In genomic region chr12:113870890-113871289, GRCh38 we compare ENCODE assay signal across 21 cellular contexts.
DNase-seq lines count a peak whose midpoint lies in the region; ATAC-seq and TF ChIP-seq lines count a peak whose summit lies in the region.
"Had no signal": no experiment of that assay in that cellular context is flagged by ENCODE, and none has a peak within 500 bp of the region (broad histone marks: within the 10 kb centered on the region; RNA-seq: fewer than 3 reads in every experiment).

No MANE protein-coding gene starts in this region.

- H3K36me3 ChIP-seq in osteoblast (ENCODE audit: insufficient read depth, low read length): peaks cover 9% of the 10 kb centered on the region
- H3K36me3 ChIP-seq in uterus: no peaks in the 10 kb centered on the region

- TF ChIP-seq POLR2A in uterus (IDR thresholded peaks at IDR 0.05): no peak

- no peaks in the 10 kb centered on the region for H3K9me3 Mint-ChIP-seq in endothelial cell (ENCODE audit: unreplicated experiment)
- H3K9me3 Mint-ChIP-seq: CD4-positive, CD25-positive, alpha-beta regulatory T cell; CD8-positive, alpha-beta T cell had no signal

- DNase-seq in EL (peak; percentile 8), SK-MEL-5 (ENCODE audit: low read depth, low spot score) (peak; percentile 15), endothelial cell (ENCODE audit: low spot score) (no peak), osteoblast (ENCODE audit: insufficient read length, low spot score, missing footprints) (peak; percentile 75), T-helper 9 cell (no peak), kidney tubule cell (ENCODE audit: low spot score) (no peak), uterus (no peak)
- DNase-seq: Caco-2; CD4-positive, CD25-positive, alpha-beta regulatory T cell; CD8-positive, alpha-beta T cell; DMS153; DND-41; GDM1; H9 had no signal

- no peak overlapping the region for H2AFZ ChIP-seq in osteoblast (ENCODE audit: low read length)
- H2AFZ ChIP-seq: GM23338 had no signal

- H3K4me3 ChIP-seq in osteoblast (ENCODE audit: insufficient read depth, low read length): no peak overlapping the region
- no peak overlapping the region for H3K4me3 ChIP-seq in uterus
- H3K4me3 ChIP-seq: BLaER1, GM12878, GM23338 had no signal

- ATAC-seq in HG03354 (IDR thresholded peaks at IDR 0.05; ENCODE audit: poor library complexity, severe bottlenecking, unreplicated experiment): no peak
- ATAC-seq: CD8-positive, alpha-beta T cell; GM12878; HCT116 had no signal

- in situ Hi-C loops in SK-MEL-5 (cut with HindIII; ENCODE audit: low pct_unique_long_range_greater_than_20kb, low sequenced_read_pairs): no loop called here

- H3K27me3 ChIP-seq in osteoblast (ENCODE audit: insufficient read depth, low read length) (no peaks in the 10 kb centered on the region), uterus (no peaks in the 10 kb centered on the region)
- H3K27me3 ChIP-seq: BLaER1 had no signal

- peaks cover 3% of the 10 kb centered on the region for H4K20me1 ChIP-seq in osteoblast (ENCODE audit: insufficient read depth, low read length)
- H4K20me1 ChIP-seq: BLaER1 had no signal

- H3K4me1 ChIP-seq in osteoblast (ENCODE audit: insufficient read depth, low read length): peaks cover 12% of the 10 kb centered on the region
- H3K4me1 ChIP-seq in uterus: no peaks in the 10 kb centered on the region
- H3K4me1 ChIP-seq: Caco-2 had no signal

- no peaks in the 10 kb centered on the region for H3K79me2 ChIP-seq in osteoblast (ENCODE audit: insufficient read depth, low read length)

- intact Hi-C loops in uterus (cut with DNase I; ENCODE audit: low total_unique reads): no loop called here

- H3K4me1 Mint-ChIP-seq in endothelial cell (ENCODE audit: unreplicated experiment): no peaks in the 10 kb centered on the region
- H3K4me1 Mint-ChIP-seq: B cell had no signal

- H3K4me3 Mint-ChIP-seq in endothelial cell (ENCODE audit: unreplicated experiment): no peak overlapping the region
- H3K4me3 Mint-ChIP-seq: B cell; CD4-positive, CD25-positive, alpha-beta regulatory T cell; CD8-positive, alpha-beta T cell; GM23338; H9 had no signal

- H3K4me2 ChIP-seq in osteoblast (ENCODE audit: insufficient read depth, low read length): no peak overlapping the region
- H3K4me2 ChIP-seq: BLaER1, GM23338 had no signal

- H3K36me3 Mint-ChIP-seq in endothelial cell (ENCODE audit: low read depth, unreplicated experiment): peaks cover 10% of the 10 kb centered on the region

- peak overlapping the region; percentile 50 for H3K27ac Mint-ChIP-seq in endothelial cell (ENCODE audit: unreplicated experiment)
- H3K27ac Mint-ChIP-seq: B cell; CD8-positive, alpha-beta T cell had no signal

- H3K27ac ChIP-seq in osteoblast (ENCODE audit: low read depth, low read length) (no peak overlapping the region), uterus (no peak overlapping the region)
- H3K27ac ChIP-seq: BLaER1, C4-2B had no signal

- no peak for TF ChIP-seq CTCF in endothelial cell (IDR thresholded peaks at IDR 0.05; ENCODE audit: unreplicated experiment)
- TF ChIP-seq CTCF in osteoblast (IDR thresholded peaks at IDR 0.05; ENCODE audit: extremely low read depth, low read depth, low read length): no peak
- TF ChIP-seq CTCF in uterus (IDR thresholded peaks at IDR 0.05): no peak

- no peaks in the 10 kb centered on the region for H3K9me3 ChIP-seq in osteoblast (ENCODE audit: low read depth, low read length)
- no peaks in the 10 kb centered on the region for H3K9me3 ChIP-seq in uterus
- H3K9me3 ChIP-seq: Caco-2 had no signal

- H3K27me3 Mint-ChIP-seq in endothelial cell (ENCODE audit: unreplicated experiment): peaks cover 2% of the 10 kb centered on the region
- H3K27me3 Mint-ChIP-seq: B cell; CD4-positive, CD25-positive, alpha-beta regulatory T cell had no signal

Comparison
In these comparisons a context has a peak if more than half of its experiments do, and no peak if none do; other contexts are left out.
1. DNase-seq: peak in EL (single experiment), SK-MEL-5 (single experiment) and osteoblast (single experiment); none in endothelial cell (single experiment), T-helper 9 cell (single experiment), kidney tubule cell (single experiment) and uterus (0 of 2).